ENCODE assay signal across 1 cellular context in genomic region chr21:45472445-45473365, GRCh38.
TF ChIP-seq lines count a peak whose summit lies in the region.

No MANE protein-coding gene starts in this region.

TF ChIP-seq in HepG2, 621 proteins besides CTCF, POLR2A, EP300 and RAD21 (continued from another document and continues in another):
- TF ChIP-seq, protein P1, sequence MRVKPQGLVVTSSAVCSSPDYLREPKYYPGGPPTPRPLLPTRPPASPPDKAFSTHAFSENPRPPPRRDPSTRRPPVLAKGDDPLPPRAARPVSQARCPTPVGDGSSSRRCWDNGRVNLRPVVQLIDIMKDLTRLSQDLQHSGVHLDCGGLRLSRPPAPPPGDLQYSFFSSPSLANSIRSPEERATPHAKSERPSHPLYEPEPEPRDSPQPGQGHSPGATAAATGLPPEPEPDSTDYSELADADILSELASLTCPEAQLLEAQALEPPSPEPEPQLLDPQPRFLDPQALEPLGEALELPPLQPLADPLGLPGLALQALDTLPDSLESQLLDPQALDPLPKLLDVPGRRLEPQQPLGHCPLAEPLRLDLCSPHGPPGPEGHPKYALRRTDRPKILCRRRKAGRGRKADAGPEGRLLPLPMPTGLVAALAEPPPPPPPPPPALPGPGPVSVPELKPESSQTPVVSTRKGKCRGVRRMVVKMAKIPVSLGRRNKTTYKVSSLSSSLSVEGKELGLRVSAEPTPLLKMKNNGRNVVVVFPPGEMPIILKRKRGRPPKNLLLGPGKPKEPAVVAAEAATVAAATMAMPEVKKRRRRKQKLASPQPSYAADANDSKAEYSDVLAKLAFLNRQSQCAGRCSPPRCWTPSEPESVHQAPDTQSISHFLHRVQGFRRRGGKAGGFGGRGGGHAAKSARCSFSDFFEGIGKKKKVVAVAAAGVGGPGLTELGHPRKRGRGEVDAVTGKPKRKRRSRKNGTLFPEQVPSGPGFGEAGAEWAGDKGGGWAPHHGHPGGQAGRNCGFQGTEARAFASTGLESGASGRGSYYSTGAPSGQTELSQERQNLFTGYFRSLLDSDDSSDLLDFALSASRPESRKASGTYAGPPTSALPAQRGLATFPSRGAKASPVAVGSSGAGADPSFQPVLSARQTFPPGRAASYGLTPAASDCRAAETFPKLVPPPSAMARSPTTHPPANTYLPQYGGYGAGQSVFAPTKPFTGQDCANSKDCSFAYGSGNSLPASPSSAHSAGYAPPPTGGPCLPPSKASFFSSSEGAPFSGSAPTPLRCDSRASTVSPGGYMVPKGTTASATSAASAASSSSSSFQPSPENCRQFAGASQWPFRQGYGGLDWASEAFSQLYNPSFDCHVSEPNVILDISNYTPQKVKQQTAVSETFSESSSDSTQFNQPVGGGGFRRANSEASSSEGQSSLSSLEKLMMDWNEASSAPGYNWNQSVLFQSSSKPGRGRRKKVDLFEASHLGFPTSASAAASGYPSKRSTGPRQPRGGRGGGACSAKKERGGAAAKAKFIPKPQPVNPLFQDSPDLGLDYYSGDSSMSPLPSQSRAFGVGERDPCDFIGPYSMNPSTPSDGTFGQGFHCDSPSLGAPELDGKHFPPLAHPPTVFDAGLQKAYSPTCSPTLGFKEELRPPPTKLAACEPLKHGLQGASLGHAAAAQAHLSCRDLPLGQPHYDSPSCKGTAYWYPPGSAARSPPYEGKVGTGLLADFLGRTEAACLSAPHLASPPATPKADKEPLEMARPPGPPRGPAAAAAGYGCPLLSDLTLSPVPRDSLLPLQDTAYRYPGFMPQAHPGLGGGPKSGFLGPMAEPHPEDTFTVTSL (CRISPR knock-in tag; IDR thresholded peaks at IDR 0.05; ENCODE audit: borderline replicate concordance), result 0 out of 2 replicates have a peak, but pooled peaks have one; percentile 13
- TF ChIP-seq HOXA7 (CRISPR knock-in tag; IDR thresholded peaks at IDR 0.05), result no peak
- TF ChIP-seq GLI4 (CRISPR knock-in tag; IDR thresholded peaks at IDR 0.05; ENCODE audit: borderline replicate concordance), result no peak
- no peak for TF ChIP-seq SYNCRIP (IDR thresholded peaks at IDR 0.05; ENCODE audit: insufficient read depth, low read depth, low read length)
- peak; percentile 34 for TF ChIP-seq ZNF747 (CRISPR knock-in tag; IDR thresholded peaks at IDR 0.05; ENCODE audit: borderline replicate concordance)
- TF ChIP-seq MTF1 (CRISPR knock-in tag; IDR thresholded peaks at IDR 0.05), result no peak
- no peak for TF ChIP-seq SMARCE1 (IDR thresholded peaks at IDR 0.05; ENCODE audit: borderline replicate concordance)
- TF ChIP-seq IRX3 (CRISPR knock-in tag; IDR thresholded peaks at IDR 0.05; ENCODE audit: borderline replicate concordance, low read depth), result no peak
- TF ChIP-seq, protein P2, sequence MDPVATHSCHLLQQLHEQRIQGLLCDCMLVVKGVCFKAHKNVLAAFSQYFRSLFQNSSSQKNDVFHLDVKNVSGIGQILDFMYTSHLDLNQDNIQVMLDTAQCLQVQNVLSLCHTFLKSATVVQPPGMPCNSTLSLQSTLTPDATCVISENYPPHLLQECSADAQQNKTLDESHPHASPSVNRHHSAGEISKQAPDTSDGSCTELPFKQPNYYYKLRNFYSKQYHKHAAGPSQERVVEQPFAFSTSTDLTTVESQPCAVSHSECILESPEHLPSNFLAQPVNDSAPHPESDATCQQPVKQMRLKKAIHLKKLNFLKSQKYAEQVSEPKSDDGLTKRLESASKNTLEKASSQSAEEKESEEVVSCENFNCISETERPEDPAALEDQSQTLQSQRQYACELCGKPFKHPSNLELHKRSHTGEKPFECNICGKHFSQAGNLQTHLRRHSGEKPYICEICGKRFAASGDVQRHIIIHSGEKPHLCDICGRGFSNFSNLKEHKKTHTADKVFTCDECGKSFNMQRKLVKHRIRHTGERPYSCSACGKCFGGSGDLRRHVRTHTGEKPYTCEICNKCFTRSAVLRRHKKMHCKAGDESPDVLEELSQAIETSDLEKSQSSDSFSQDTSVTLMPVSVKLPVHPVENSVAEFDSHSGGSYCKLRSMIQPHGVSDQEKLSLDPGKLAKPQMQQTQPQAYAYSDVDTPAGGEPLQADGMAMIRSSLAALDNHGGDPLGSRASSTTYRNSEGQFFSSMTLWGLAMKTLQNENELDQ (CRISPR knock-in tag; IDR thresholded peaks at IDR 0.05; ENCODE audit: borderline replicate concordance), result no peak
- no peak for TF ChIP-seq ZNF441 (CRISPR knock-in tag; IDR thresholded peaks at IDR 0.05; ENCODE audit: borderline replicate concordance)
- TF ChIP-seq TRIM24 (CRISPR knock-in tag; IDR thresholded peaks at IDR 0.05), result peak; percentile 60; the same call in 1 of the 2 replicates
- TF ChIP-seq SPEN (CRISPR knock-in tag; IDR thresholded peaks at IDR 0.05; ENCODE audit: low read depth), result no peak
- TF ChIP-seq EHMT2 (IDR thresholded peaks at IDR 0.05; ENCODE audit: borderline replicate concordance, low read depth, low read length), result no peak
- peak; percentile 25; the same call in 1 of the 2 replicates for TF ChIP-seq MXD1 (CRISPR knock-in tag; IDR thresholded peaks at IDR 0.05)
- TF ChIP-seq ZBTB2 (CRISPR knock-in tag; IDR thresholded peaks at IDR 0.05; ENCODE audit: low read depth), result no peak
- TF ChIP-seq KAT7 (CRISPR knock-in tag; IDR thresholded peaks at IDR 0.05; ENCODE audit: borderline replicate concordance), result no peak
- no peak for TF ChIP-seq HMGXB4 (CRISPR knock-in tag; IDR thresholded peaks at IDR 0.05; ENCODE audit: borderline replicate concordance in 1 of 2, low read depth in 1 of 2)
- TF ChIP-seq MATR3 (CRISPR knock-in tag; IDR thresholded peaks at IDR 0.05), result no peak
- TF ChIP-seq ZNF567 (CRISPR knock-in tag; IDR thresholded peaks at IDR 0.05; ENCODE audit: borderline replicate concordance), result no peak
- no peak for TF ChIP-seq ZNF550 (CRISPR knock-in tag; IDR thresholded peaks at IDR 0.05; ENCODE audit: borderline replicate concordance)
- TF ChIP-seq TEAD2 (CRISPR knock-in tag; IDR thresholded peaks at IDR 0.05), result no peak
- 0 out of 2 replicates have a peak, but pooled peaks have one; percentile 2 for TF ChIP-seq ZNF235 (CRISPR knock-in tag; IDR thresholded peaks at IDR 0.05; ENCODE audit: borderline replicate concordance)
- TF ChIP-seq, protein P3, sequence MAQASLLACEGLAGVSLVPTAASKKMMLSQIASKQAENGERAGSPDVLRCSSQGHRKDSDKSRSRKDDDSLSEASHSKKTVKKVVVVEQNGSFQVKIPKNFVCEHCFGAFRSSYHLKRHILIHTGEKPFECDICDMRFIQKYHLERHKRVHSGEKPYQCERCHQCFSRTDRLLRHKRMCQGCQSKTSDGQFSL (CRISPR knock-in tag; IDR thresholded peaks at IDR 0.05), result peak; percentile 56
- peak; percentile 23; the same call in 1 of the 2 replicates for TF ChIP-seq NFKB2 (CRISPR knock-in tag; IDR thresholded peaks at IDR 0.05; ENCODE audit: borderline replicate concordance)
- peak; percentile 77; the same call in 1 of the 2 replicates for TF ChIP-seq KLF12 (CRISPR knock-in tag; IDR thresholded peaks at IDR 0.05; ENCODE audit: borderline replicate concordance)
- no peak for TF ChIP-seq HNRNPK (IDR thresholded peaks at IDR 0.05; ENCODE audit: low read depth, low read length, poor library complexity, severe bottlenecking)
- TF ChIP-seq ZNF674 (CRISPR knock-in tag; IDR thresholded peaks at IDR 0.05; ENCODE audit: low read depth), result no peak
- TF ChIP-seq ZEB1 (IDR thresholded peaks at IDR 0.05; ENCODE audit: insufficient replicate concordance, low read depth), result no peak
- peak; percentile 27 for TF ChIP-seq TBL1XR1 (IDR thresholded peaks at IDR 0.05; ENCODE audit: borderline replicate concordance, low read length, partially characterized antibody)
- no peak for TF ChIP-seq ZNF580 (CRISPR knock-in tag; IDR thresholded peaks at IDR 0.05; ENCODE audit: borderline replicate concordance, low read depth)
- TF ChIP-seq ZBTB7B (CRISPR knock-in tag; IDR thresholded peaks at IDR 0.05), result peak; percentile 90
- TF ChIP-seq RXRB (CRISPR knock-in tag; IDR thresholded peaks at IDR 0.05; ENCODE audit: borderline replicate concordance), result peak; percentile 90
- no peak for TF ChIP-seq SATB2 (CRISPR knock-in tag; IDR thresholded peaks at IDR 0.05)
- peak; percentile 71; the same call in 1 of the 2 replicates for TF ChIP-seq MED13 (CRISPR knock-in tag; IDR thresholded peaks at IDR 0.05)
- TF ChIP-seq, protein P4, sequence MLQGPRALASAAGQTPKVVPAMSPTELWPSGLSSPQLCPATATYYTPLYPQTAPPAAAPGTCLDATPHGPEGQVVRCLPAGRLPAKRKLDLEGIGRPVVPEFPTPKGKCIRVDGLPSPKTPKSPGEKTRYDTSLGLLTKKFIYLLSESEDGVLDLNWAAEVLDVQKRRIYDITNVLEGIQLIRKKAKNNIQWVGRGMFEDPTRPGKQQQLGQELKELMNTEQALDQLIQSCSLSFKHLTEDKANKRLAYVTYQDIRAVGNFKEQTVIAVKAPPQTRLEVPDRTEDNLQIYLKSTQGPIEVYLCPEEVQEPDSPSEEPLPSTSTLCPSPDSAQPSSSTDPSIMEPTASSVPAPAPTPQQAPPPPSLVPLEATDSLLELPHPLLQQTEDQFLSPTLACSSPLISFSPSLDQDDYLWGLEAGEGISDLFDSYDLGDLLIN (CRISPR knock-in tag; IDR thresholded peaks at IDR 0.05; ENCODE audit: borderline replicate concordance), result 0 out of 2 replicates have a peak, but pooled peaks have one; percentile 34
- TF ChIP-seq CEBPB (IDR thresholded peaks at IDR 0.05; ENCODE audit: borderline replicate concordance, low read depth, low read length), result no peak
- TF ChIP-seq ZNF225 (CRISPR knock-in tag; IDR thresholded peaks at IDR 0.05), result peak; percentile 76; the same call in 1 of the 2 replicates
- TF ChIP-seq ZNF816 (CRISPR knock-in tag; IDR thresholded peaks at IDR 0.05; ENCODE audit: borderline replicate concordance), result no peak
- TF ChIP-seq MLXIP (CRISPR knock-in tag; IDR thresholded peaks at IDR 0.05; ENCODE audit: borderline replicate concordance), result no peak
- no peak for TF ChIP-seq SOX13 (IDR thresholded peaks at IDR 0.05)
- peak in 1 of 2 experiments; percentile 57; a peak in 2 of 4 replicates for TF ChIP-seq SOX13 (CRISPR knock-in tag; conservative IDR thresholded peaks at IDR 0.05 in 1 of 2, IDR thresholded peaks at IDR 0.05 in 1 of 2)
- TF ChIP-seq JUN (CRISPR knock-in tag; IDR thresholded peaks at IDR 0.05), result no peak
- TF ChIP-seq FOXP1 (IDR thresholded peaks at IDR 0.05), result no peak
- TF ChIP-seq FOXP1 (CRISPR knock-in tag; IDR thresholded peaks at IDR 0.05), result 0 out of 2 replicates have a peak, but pooled peaks have one; percentile 24
- TF ChIP-seq, protein P5, sequence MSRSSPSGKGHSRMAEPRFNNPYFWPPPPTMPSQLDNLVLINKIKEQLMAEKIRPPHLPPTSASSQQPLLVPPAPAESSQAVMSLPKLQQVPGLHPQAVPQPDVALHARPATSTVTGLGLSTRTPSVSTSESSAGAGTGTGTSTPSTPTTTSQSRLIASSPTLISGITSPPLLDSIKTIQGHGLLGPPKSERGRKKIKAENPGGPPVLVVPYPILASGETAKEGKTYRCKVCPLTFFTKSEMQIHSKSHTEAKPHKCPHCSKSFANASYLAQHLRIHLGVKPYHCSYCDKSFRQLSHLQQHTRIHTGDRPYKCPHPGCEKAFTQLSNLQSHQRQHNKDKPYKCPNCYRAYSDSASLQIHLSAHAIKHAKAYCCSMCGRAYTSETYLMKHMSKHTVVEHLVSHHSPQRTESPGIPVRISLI (CRISPR knock-in tag; IDR thresholded peaks at IDR 0.05; ENCODE audit: borderline replicate concordance), result no peak
